In the genomic region with DNA sequence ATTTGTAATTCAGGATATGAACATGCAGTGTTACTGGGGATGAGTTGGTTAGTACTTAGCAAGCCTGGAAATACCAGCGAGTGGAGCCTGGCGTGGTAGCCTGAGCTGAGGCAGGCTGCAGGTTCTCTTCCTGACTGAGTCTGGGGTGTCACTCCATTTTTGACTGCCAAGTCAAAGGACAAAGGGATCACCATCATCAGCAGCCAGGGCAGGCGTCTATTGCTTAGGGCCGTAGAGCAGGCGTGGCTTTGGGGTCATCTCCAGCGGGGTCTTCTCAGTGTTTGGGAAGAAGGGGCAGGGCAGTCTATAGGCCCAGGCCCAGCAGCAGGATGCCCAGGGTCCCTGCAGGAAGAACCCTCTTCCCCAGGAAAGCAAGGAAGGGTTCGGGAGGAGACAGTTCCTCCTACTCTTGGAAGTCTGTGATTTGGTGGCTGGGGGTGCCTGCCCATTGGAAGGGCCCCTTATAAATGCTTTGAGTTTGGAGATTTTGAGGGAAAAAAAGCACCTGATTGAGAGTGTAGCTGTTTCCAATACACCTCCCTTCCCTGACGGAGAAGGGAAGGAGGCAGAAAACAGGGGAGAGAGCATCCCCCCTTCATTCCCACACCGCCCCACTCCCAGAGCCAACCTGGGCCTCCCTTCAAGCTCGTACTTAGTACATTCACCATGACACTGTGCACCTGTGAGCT, we compare ENCODE assay signal across 19 cellular contexts. TPM values are rescaled to one million over a fixed set of nuclear protein-coding genes. Genes with fewer than 3 reads are reported as not detected.
"Had no signal": no experiment of that assay in that cellular context is flagged by ENCODE, and none has a peak within 500 bp of the region (broad histone marks: within the 10 kb centered on the region; RNA-seq: fewer than 3 reads in every experiment).

No MANE protein-coding gene starts in this region.

- H3K79me2 ChIP-seq: hepatocyte, parathyroid adenoma had no signal

- H3K9me3 ChIP-seq: body of pancreas, tibial artery had no signal

- H3K27ac Mint-ChIP-seq: activated T-cell treated with anti-CD3 and anti-CD28 coated beads, Interleukin-2, amount 50 U/mL, for 72 hours; dendritic cell treated with granulocyte-macrophage colony-stimulating factor and Interleukin-4, amounts not matched to agents 40 ng/mL and 50 ng/mL, for 4 days; effector memory CD8-positive, alpha-beta T cell had no signal

- DNase-seq: activated CD4-positive, alpha-beta T cell treated with anti-CD3 and anti-CD28 coated beads for 4 hours; activated naive CD4-positive, alpha-beta T cell treated with anti-CD3 and anti-CD28 coated beads, Interleukin-2, amount 10 ng/mL, durations not matched to agents 7 days and 5 days; activated T-cell treated with anti-CD3 and anti-CD28 coated beads, Interleukin-2, amount 50 U/mL, for 72 hours; body of pancreas; effector memory CD8-positive, alpha-beta T cell; erythroblast; T1000 had no signal

- H3K27me3 Mint-ChIP-seq: dendritic cell treated with granulocyte-macrophage colony-stimulating factor and Interleukin-4, amounts not matched to agents 40 ng/mL and 50 ng/mL, for 4 days had no signal

- H3K9me3 Mint-ChIP-seq: activated naive CD4-positive, alpha-beta T cell treated with anti-CD3 and anti-CD28 coated beads, Interleukin-2, amount 10 ng/mL, durations not matched to agents 7 days and 5 days; activated T-cell treated with anti-CD3 and anti-CD28 coated beads, Interleukin-2, amount 50 U/mL, for 72 hours; central memory CD8-positive, alpha-beta T cell; dendritic cell treated with granulocyte-macrophage colony-stimulating factor and Interleukin-4, amounts not matched to agents 40 ng/mL and 50 ng/mL, for 4 days; effector memory CD8-positive, alpha-beta T cell; neural crest cell had no signal

- H2AFZ ChIP-seq: hepatocyte, parathyroid adenoma had no signal

- H3K9ac ChIP-seq: parathyroid adenoma had no signal

- H3K27me3 ChIP-seq: body of pancreas, hepatocyte, tibial artery had no signal

- H3K27ac ChIP-seq: body of pancreas, hepatocyte, parathyroid adenoma, skin epidermis, tibial artery, VCaP had no signal

- H3K4me2 ChIP-seq: hepatocyte had no signal

- H3K4me3 Mint-ChIP-seq: activated naive CD4-positive, alpha-beta T cell treated with anti-CD3 and anti-CD28 coated beads, Interleukin-2, amount 10 ng/mL, durations not matched to agents 7 days and 5 days; activated T-cell treated with anti-CD3 and anti-CD28 coated beads, Interleukin-2, amount 50 U/mL, for 72 hours; central memory CD8-positive, alpha-beta T cell; dendritic cell treated with granulocyte-macrophage colony-stimulating factor and Interleukin-4, amounts not matched to agents 40 ng/mL and 50 ng/mL, for 4 days; effector memory CD8-positive, alpha-beta T cell; neural crest cell had no signal

- H3K4me1 ChIP-seq: body of pancreas, parathyroid adenoma had no signal

- ATAC-seq: body of pancreas; effector memory CD8-positive, alpha-beta T cell had no signal

- H3K4me1 Mint-ChIP-seq: central memory CD8-positive, alpha-beta T cell had no signal

RNA-seq across cellular contexts. Expression of gene SPATA19, which starts 51.5 kb away (rescaled TPM):
- total RNA-seq: activated T-cell treated with anti-CD3 and anti-CD28 coated beads, Interleukin-2, amount 50 U/mL, for 72 hours; body of pancreas; hepatocyte; kidney epithelial cell; lower leg skin; neural crest cell; renal cortical epithelial cell; SK-MEL-5 had no signal
